1 cellular context compared by ENCODE assay signal in the genomic region with DNA sequence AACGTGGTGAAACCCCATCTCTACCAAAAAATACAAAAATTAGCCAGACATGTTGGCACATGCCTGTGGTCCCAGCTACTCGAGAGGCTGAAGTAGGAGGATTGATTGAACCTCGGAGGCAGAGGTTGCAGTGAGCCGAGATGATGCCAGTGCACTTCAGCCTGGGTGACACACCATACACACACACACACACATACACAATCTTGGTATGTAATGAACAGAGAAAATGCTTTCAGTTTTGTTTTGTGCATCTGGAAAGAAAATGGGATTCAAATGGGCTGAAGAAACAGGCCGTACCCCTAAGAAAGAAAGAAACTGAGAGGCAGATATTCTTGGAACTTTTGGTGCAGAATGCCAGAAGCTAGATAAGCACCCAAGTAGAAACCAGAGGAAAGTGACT.
TF ChIP-seq lines count a peak whose summit lies in the region.

No MANE protein-coding gene starts in this region.

TF ChIP-seq in IMR-90, 13 proteins besides CTCF, POLR2A, EP300 and RAD21:
- TF ChIP-seq NFE2L2 (IDR thresholded peaks at IDR 0.05; ENCODE audit: low read depth, low read length) (no peak), MAFK (IDR thresholded peaks at IDR 0.05; ENCODE audit: low read depth, low read length) (no peak), SMC3 (IDR thresholded peaks at IDR 0.05; ENCODE audit: low read depth, low read length) (no peak), RFX5 (IDR thresholded peaks at IDR 0.05; ENCODE audit: low read depth, low read length) (no peak), BHLHE40 (IDR thresholded peaks at IDR 0.05; ENCODE audit: low read depth, low read length) (no peak), ELK1 (IDR thresholded peaks at IDR 0.05; ENCODE audit: borderline replicate concordance, low read depth, low read length) (no peak), FOS (IDR thresholded peaks at IDR 0.05; ENCODE audit: low read depth, low read length) (no peak), MXI1 (IDR thresholded peaks at IDR 0.05; ENCODE audit: borderline replicate concordance, low read depth, low read length) (no peak)
- TF ChIP-seq, protein P1, sequence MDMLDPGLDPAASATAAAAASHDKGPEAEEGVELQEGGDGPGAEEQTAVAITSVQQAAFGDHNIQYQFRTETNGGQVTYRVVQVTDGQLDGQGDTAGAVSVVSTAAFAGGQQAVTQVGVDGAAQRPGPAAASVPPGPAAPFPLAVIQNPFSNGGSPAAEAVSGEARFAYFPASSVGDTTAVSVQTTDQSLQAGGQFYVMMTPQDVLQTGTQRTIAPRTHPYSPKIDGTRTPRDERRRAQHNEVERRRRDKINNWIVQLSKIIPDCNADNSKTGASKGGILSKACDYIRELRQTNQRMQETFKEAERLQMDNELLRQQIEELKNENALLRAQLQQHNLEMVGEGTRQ (IDR thresholded peaks at IDR 0.05; ENCODE audit: low read depth, low read length) = no peak
